ENCODE assay signal across 1 cellular context in the genomic region with DNA sequence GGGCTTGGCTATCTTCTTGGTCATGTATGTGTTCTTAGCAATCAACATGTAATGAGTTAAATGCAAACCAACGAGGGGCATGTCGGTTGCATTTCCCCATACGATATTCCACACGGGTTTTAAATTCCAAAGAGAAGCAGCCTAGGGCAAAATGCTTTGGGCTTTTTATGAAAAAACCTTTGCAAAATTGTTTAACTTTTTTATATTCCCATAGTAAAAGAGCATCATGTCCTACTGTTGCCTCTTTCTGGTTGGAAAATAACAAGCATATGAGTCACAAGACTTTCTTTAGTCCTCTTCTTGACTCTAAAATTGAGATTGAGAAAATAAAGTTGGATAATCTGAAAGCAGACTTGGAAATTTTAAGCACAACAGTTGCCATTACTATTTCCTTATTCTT.
TF ChIP-seq lines count a peak whose summit lies in the region.

No MANE protein-coding gene starts in this region.

TF ChIP-seq in SK-N-SH, 30 proteins besides CTCF, POLR2A, EP300 and RAD21 (continued from another document):
- TF ChIP-seq ZBTB33 (IDR thresholded peaks at IDR 0.05; ENCODE audit: borderline replicate concordance, low read depth) (no peak), REST (IDR thresholded peaks at IDR 0.05; ENCODE audit: low read depth, low read length) (no peak), TAF1 (IDR thresholded peaks at IDR 0.05; ENCODE audit: borderline replicate concordance, low read depth, low read length) (no peak), CHD2 (IDR thresholded peaks at IDR 0.05; ENCODE audit: low read length, partially characterized antibody) (no peak), MEF2A (IDR thresholded peaks at IDR 0.05; ENCODE audit: borderline replicate concordance, low read depth) (no peak), TCF12 (IDR thresholded peaks at IDR 0.05) (no peak), RCOR1 (IDR thresholded peaks at IDR 0.05; ENCODE audit: low read length) (no peak), TEAD4 (IDR thresholded peaks at IDR 0.05; ENCODE audit: borderline replicate concordance, insufficient read depth) (no peak), RXRA (IDR thresholded peaks at IDR 0.05; ENCODE audit: borderline replicate concordance, low read depth) (no peak), MXI1 (IDR thresholded peaks at IDR 0.05; ENCODE audit: low read depth, low read length) (no peak), NFIC (IDR thresholded peaks at IDR 0.05; ENCODE audit: borderline replicate concordance) (no peak), POLR2AphosphoS5 (IDR thresholded peaks at IDR 0.05; ENCODE audit: low read depth, low read length) (no peak), SMC3 (IDR thresholded peaks at IDR 0.05; ENCODE audit: low read depth, low read length) (no peak), FOXJ3 (CRISPR knock-in tag; IDR thresholded peaks at IDR 0.05) (no peak), GABPA (IDR thresholded peaks at IDR 0.05; ENCODE audit: low read depth) (no peak)
- TF ChIP-seq, protein P1, sequence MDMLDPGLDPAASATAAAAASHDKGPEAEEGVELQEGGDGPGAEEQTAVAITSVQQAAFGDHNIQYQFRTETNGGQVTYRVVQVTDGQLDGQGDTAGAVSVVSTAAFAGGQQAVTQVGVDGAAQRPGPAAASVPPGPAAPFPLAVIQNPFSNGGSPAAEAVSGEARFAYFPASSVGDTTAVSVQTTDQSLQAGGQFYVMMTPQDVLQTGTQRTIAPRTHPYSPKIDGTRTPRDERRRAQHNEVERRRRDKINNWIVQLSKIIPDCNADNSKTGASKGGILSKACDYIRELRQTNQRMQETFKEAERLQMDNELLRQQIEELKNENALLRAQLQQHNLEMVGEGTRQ (IDR thresholded peaks at IDR 0.05; ENCODE audit: borderline replicate concordance, low read depth, low read length) = no peak
- TF ChIP-seq, protein P2, sequence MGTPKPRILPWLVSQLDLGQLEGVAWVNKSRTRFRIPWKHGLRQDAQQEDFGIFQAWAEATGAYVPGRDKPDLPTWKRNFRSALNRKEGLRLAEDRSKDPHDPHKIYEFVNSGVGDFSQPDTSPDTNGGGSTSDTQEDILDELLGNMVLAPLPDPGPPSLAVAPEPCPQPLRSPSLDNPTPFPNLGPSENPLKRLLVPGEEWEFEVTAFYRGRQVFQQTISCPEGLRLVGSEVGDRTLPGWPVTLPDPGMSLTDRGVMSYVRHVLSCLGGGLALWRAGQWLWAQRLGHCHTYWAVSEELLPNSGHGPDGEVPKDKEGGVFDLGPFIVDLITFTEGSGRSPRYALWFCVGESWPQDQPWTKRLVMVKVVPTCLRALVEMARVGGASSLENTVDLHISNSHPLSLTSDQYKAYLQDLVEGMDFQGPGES (IDR thresholded peaks at IDR 0.05; ENCODE audit: low read depth, low read length) = no peak
TF ChIP-seq in SK-N-SH: peak in this region for 0.
